18 cellular contexts compared by ENCODE assay signal in the genomic region with DNA sequence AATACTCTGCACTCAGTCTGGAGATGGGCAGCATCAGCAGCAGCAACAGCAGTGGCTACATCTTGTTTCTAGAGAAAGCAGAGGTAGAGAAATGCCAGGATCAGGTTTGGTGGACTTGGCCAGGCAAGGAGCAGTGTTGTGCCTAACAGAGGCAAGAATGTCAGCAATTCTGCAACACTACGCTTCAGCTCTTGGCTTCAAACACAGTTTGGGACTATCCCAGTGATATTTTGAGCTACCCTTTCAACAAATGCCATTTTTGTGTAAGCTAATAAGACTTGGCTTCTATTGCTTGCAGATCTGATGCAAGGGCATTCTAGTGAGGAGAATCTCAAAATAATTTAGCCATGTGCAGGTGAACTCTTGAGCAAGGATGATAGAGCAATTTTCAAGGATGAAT.
A peak's percentile ranks its signal among the peaks of the same experiment; 100 is the strongest.
DNase-seq lines count a peak whose midpoint lies in the region; ATAC-seq and TF ChIP-seq lines count a peak whose summit lies in the region.
"Had no signal": no experiment of that assay in that cellular context is flagged by ENCODE, and none has a peak within 500 bp of the region (broad histone marks: within the 10 kb centered on the region; RNA-seq: fewer than 3 reads in every experiment).

No MANE protein-coding gene starts in this region.

- H3K36me3 ChIP-seq in left ventricle myocardium inferior, result no peaks in the 10 kb centered on the region
- H3K36me3 ChIP-seq in gastrocnemius medialis, result no peaks in the 10 kb centered on the region
- no peaks in the 10 kb centered on the region for H3K36me3 ChIP-seq in thyroid gland

- no peak for TF ChIP-seq CTCF in endothelial cell (IDR thresholded peaks at IDR 0.05; ENCODE audit: unreplicated experiment)
- TF ChIP-seq CTCF in left ventricle myocardium inferior (IDR thresholded peaks at IDR 0.05; ENCODE audit: borderline replicate concordance), result no peak
- TF ChIP-seq CTCF in gastrocnemius medialis (IDR thresholded peaks at IDR 0.05 in 4 of 5, conservative IDR thresholded peaks at IDR 0.05 in 1 of 5), result no peak
- TF ChIP-seq CTCF in thyroid gland (IDR thresholded peaks at IDR 0.05), result no peak

- intact Hi-C loops in Right ventricle myocardium inferior (cut with DNase I), result no loop called here
- intact Hi-C loops in cardiac septum (cut with DNase I), result no loop called here
- intact Hi-C loops in left ventricle myocardium inferior (cut with micrococcal nuclease), result no loop called here
- intact Hi-C loops in gastrocnemius medialis (cut with DNase I; ENCODE audit: low total_unique reads), result no loop called here
- intact Hi-C loops in thyroid gland (cut with DNase I), result no loop called here

- H3K27me3 ChIP-seq in left ventricle myocardium inferior (ENCODE audit: low read depth) (no peaks in the 10 kb centered on the region), gastrocnemius medialis (no peaks in the 10 kb centered on the region), thyroid gland (no peaks in the 10 kb centered on the region)

- peaks cover 8% of the 10 kb centered on the region for H3K4me1 Mint-ChIP-seq in endothelial cell (ENCODE audit: unreplicated experiment)
- H3K4me1 Mint-ChIP-seq: CD14-positive monocyte had no signal

- peaks cover 5% of the 10 kb centered on the region for H3K9me3 Mint-ChIP-seq in endothelial cell (ENCODE audit: unreplicated experiment)

- H3K4me1 ChIP-seq in left ventricle myocardium inferior (peaks cover 24% of the 10 kb centered on the region), gastrocnemius medialis (peaks cover 9 to 14% of the 10 kb centered on the region in 2 donors), thyroid gland (no peaks in the 10 kb centered on the region)

- peaks cover 8% of the 10 kb centered on the region for H3K36me3 Mint-ChIP-seq in endothelial cell (ENCODE audit: low read depth, unreplicated experiment)
- H3K36me3 Mint-ChIP-seq: CD14-positive monocyte; CD8-positive, alpha-beta T cell had no signal

- in situ Hi-C loops in gastrocnemius medialis (cut with MboI; ENCODE audit: low sequenced_read_pairs in 4 of 4), result no loop called here

- peaks cover 2% of the 10 kb centered on the region for H3K27me3 Mint-ChIP-seq in endothelial cell (ENCODE audit: unreplicated experiment)

- WGBS in thyroid gland, 2 donors, result 78 to 88% methylated on average over 1 of the region's 1 CpG

- no peak overlapping the region for H3K4me3 ChIP-seq in left ventricle myocardium inferior
- H3K4me3 ChIP-seq in gastrocnemius medialis, result no peak overlapping the region
- H3K4me3 ChIP-seq in thyroid gland (replicated peaks in 1 of 3), result no peak overlapping the region

- ATAC-seq in Right ventricle myocardium inferior (peak; percentile 74), gastrocnemius medialis (peak; percentile 48 to 64)
- ATAC-seq: CD8-positive, alpha-beta T cell had no signal

- peak overlapping the region; percentile 28 for H3K27ac Mint-ChIP-seq in endothelial cell (ENCODE audit: unreplicated experiment)
- H3K27ac Mint-ChIP-seq: CD14-positive monocyte; CD8-positive, alpha-beta T cell; H9 had no signal

- peaks cover 3% of the 10 kb centered on the region for H3K9me3 ChIP-seq in left ventricle myocardium inferior (replicated peaks)
- H3K9me3 ChIP-seq in gastrocnemius medialis, result no peaks in the 10 kb centered on the region
- no peaks in the 10 kb centered on the region for H3K9me3 ChIP-seq in thyroid gland

- peak overlapping the region; percentile 15 for H3K4me3 Mint-ChIP-seq in endothelial cell (ENCODE audit: unreplicated experiment)
- H3K4me3 Mint-ChIP-seq: CD14-positive monocyte; CD8-positive, alpha-beta T cell; H9 had no signal

- TF ChIP-seq POLR2A in gastrocnemius medialis (IDR thresholded peaks at IDR 0.05) (no peak), thyroid gland (IDR thresholded peaks at IDR 0.05) (no peak)

- DNase-seq in Right ventricle myocardium inferior (ENCODE audit: missing footprints) (no peak), cardiac septum (ENCODE audit: low spot score) (no peak), endothelial cell (ENCODE audit: low spot score) (no peak), left ventricle myocardium inferior (no peak), gastrocnemius medialis (peak; percentile 11 to 49), thyroid gland (no peak), NOMO-1 treated with DMSO at 0.1 percent for 48 hours (lab: John Stamatoyannopoulos, UW; ENCODE audit: unreplicated experiment) (no peak), NCI-H187 treated with DMSO at 0.1 percent for 48 hours (lab: John Stamatoyannopoulos, UW) (no peak)
- DNase-seq: CD8-positive, alpha-beta T cell; COR-L47; DMS153; DMS79 treated with DMSO at 0.1 percent for 48 hours; EL; GDM1; GOT3; H9 had no signal

- peak overlapping the region; percentile 1 for H3K27ac ChIP-seq in left ventricle myocardium inferior (replicated peaks)
- H3K27ac ChIP-seq in gastrocnemius medialis, result peak overlapping the region; percentile 1 to 44 (median 28)
- H3K27ac ChIP-seq in thyroid gland, result no peak overlapping the region
- H3K27ac ChIP-seq: 22Rv1 had no signal

Comparison
In these comparisons a context has a peak if more than half of its experiments do, and no peak if none do; other contexts are left out.
1. DNase-seq: peak in gastrocnemius medialis (2 of 2); none in Right ventricle myocardium inferior (single experiment), cardiac septum (single experiment), endothelial cell (single experiment), left ventricle myocardium inferior (single experiment), thyroid gland (0 of 2), NOMO-1 treated with DMSO at 0.1 percent for 48 hours (single experiment) and NCI-H187 treated with DMSO at 0.1 percent for 48 hours (single experiment).
2. H3K27ac ChIP-seq: peak in left ventricle myocardium inferior (single experiment) and gastrocnemius medialis (4 of 4); none in thyroid gland (0 of 3).